Comparison of ENCODE assay signal across 8 cellular contexts in genomic region chr1:19715334-19716203, GRCh38. TPM values are rescaled to one million over a fixed set of nuclear protein-coding genes. Genes with fewer than 3 reads are reported as not detected.
A peak's percentile ranks its signal among the peaks of the same experiment; 100 is the strongest.
DNase-seq lines count a peak whose midpoint lies in the region; ATAC-seq, FAIRE-seq and TF ChIP-seq lines count a peak whose summit lies in the region.

No MANE protein-coding gene starts in this region.

- H3K9me3 Mint-ChIP-seq in activated CD8-positive, alpha-beta T cell treated with anti-CD3 and anti-CD28 coated beads, Interleukin-2, amount 10 ng/mL, durations not matched to agents 7 days and 5 days (ENCODE audit: insufficient read depth) = no peaks in the 10 kb centered on the region
- no peaks in the 10 kb centered on the region for H3K9me3 Mint-ChIP-seq in effector memory CD8-positive, alpha-beta T cell
- no peaks in the 10 kb centered on the region for H3K9me3 Mint-ChIP-seq in mesothelial cell of epicardium

- POLR2A ChIA-PET in activated CD8-positive, alpha-beta T cell treated with anti-CD3 and anti-CD28 coated beads, Interleukin-2, amount 10 ng/mL, durations not matched to agents 7 days and 5 days (lab: Charles Lee) = no interaction called here

- H3K4me1 Mint-ChIP-seq in activated CD8-positive, alpha-beta T cell treated with anti-CD3 and anti-CD28 coated beads, Interleukin-2, amount 10 ng/mL, durations not matched to agents 7 days and 5 days (ENCODE audit: low read depth) = peaks cover 15% of the 10 kb centered on the region
- peaks cover 5 to 11% of the 10 kb centered on the region in 2 donors for H3K4me1 Mint-ChIP-seq in effector memory CD8-positive, alpha-beta T cell (ENCODE audit: low read depth in 2 of 2)
- H3K4me1 Mint-ChIP-seq in mesothelial cell of epicardium = peaks cover 12% of the 10 kb centered on the region

- no peaks in the 10 kb centered on the region for H3K27me3 Mint-ChIP-seq in activated CD8-positive, alpha-beta T cell treated with anti-CD3 and anti-CD28 coated beads, Interleukin-2, amount 10 ng/mL, durations not matched to agents 7 days and 5 days (ENCODE audit: low read depth)
- H3K27me3 Mint-ChIP-seq in effector memory CD8-positive, alpha-beta T cell = no peaks in the 10 kb centered on the region
- no peaks in the 10 kb centered on the region for H3K27me3 Mint-ChIP-seq in mesothelial cell of epicardium (ENCODE audit: low read depth)

- no peaks in the 10 kb centered on the region for H3K36me3 Mint-ChIP-seq in activated CD8-positive, alpha-beta T cell treated with anti-CD3 and anti-CD28 coated beads, Interleukin-2, amount 10 ng/mL, durations not matched to agents 7 days and 5 days (ENCODE audit: low read depth)
- peaks cover 5% of the 10 kb centered on the region for H3K36me3 Mint-ChIP-seq in effector memory CD8-positive, alpha-beta T cell (ENCODE audit: insufficient read depth)
- peaks cover 1% of the 10 kb centered on the region for H3K36me3 Mint-ChIP-seq in mesothelial cell of epicardium

- H3K4me3 ChIP-seq in GM12865 (ENCODE audit: low read depth, low read length) = no peak overlapping the region

- CTCF ChIA-PET in activated CD8-positive, alpha-beta T cell treated with anti-CD3 and anti-CD28 coated beads, Interleukin-2, amount 10 ng/mL, durations not matched to agents 7 days and 5 days (lab: Charles Lee) = interaction anchor here (0.6 to 2.3 kb wide), 21 partner anchors 9 to 231 kb away, joined by 3 to 20 read pairs (median 3); no protein-coding TSS in a partner anchor

- no peak overlapping the region for H3K27ac Mint-ChIP-seq in activated CD8-positive, alpha-beta T cell treated with anti-CD3 and anti-CD28 coated beads, Interleukin-2, amount 10 ng/mL, durations not matched to agents 7 days and 5 days
- no peak overlapping the region for H3K27ac Mint-ChIP-seq in effector memory CD8-positive, alpha-beta T cell
- peak overlapping the region; percentile 66 for H3K27ac Mint-ChIP-seq in mesothelial cell of epicardium

- FAIRE-seq in HTR-8/SVneo (lab: Jason Lieb, UNC) = no peak

- peak; percentile 86 for TF ChIP-seq CTCF in GM12865 (IDR thresholded peaks at IDR 0.05; ENCODE audit: insufficient read depth, low read depth, low read length, missing control alignments)
- TF ChIP-seq CTCF in mesothelial cell of epicardium (IDR thresholded peaks at IDR 0.05; ENCODE audit: unreplicated experiment) = peak; percentile 70

- DNase-seq in GM12865 (ENCODE audit: low read depth) = peak; percentile 94
- peak; percentile 92 for DNase-seq in HTR-8/SVneo (ENCODE audit: insufficient read length, low spot score)
- peak; percentile 68 to 86 for DNase-seq in NOMO-1 (lab: John Stamatoyannopoulos, UW; ENCODE audit: unreplicated experiment in 2 of 2)
- peak; percentile 89 for DNase-seq in activated CD8-positive, alpha-beta T cell treated with anti-CD3 and anti-CD28 coated beads, Interleukin-2, amount 10 ng/mL, durations not matched to agents 7 days and 5 days
- DNase-seq in effector memory CD8-positive, alpha-beta T cell = peak; percentile 70 to 80 (median 78)
- DNase-seq in mesothelial cell of epicardium (ENCODE audit: low spot score in 2 of 2, unreplicated experiment in 2 of 2) = peak; percentile 81 to 88
- peak; percentile 83 to 87 for DNase-seq in stimulated activated CD8-positive, alpha-beta memory T cell treated with anti-CD3 and anti-CD28 coated beads, Interleukin-2, amount 100 ng/mL, for 48 hours (ENCODE audit: low read depth in 2 of 2)

- H3K4me3 Mint-ChIP-seq in activated CD8-positive, alpha-beta T cell treated with anti-CD3 and anti-CD28 coated beads, Interleukin-2, amount 10 ng/mL, durations not matched to agents 7 days and 5 days = no peak overlapping the region
- H3K4me3 Mint-ChIP-seq in effector memory CD8-positive, alpha-beta T cell = no peak overlapping the region
- H3K4me3 Mint-ChIP-seq in mesothelial cell of epicardium = no peak overlapping the region

- ATAC-seq in activated CD8-positive, alpha-beta T cell treated with anti-CD3 and anti-CD28 coated beads, Interleukin-2, amount 10 ng/mL, durations not matched to agents 7 days and 5 days = peak; percentile 98
- ATAC-seq in effector memory CD8-positive, alpha-beta T cell (replicated peaks) = peak; percentile 99
- ATAC-seq in HG02970 (IDR thresholded peaks at IDR 0.05; ENCODE audit: low FRiP score, unreplicated experiment) = no peak

RNA-seq across cellular contexts. Expression of gene HTR6, which starts 50.9 kb away (rescaled TPM):
- not detected for total RNA-seq in activated CD8-positive, alpha-beta T cell treated with anti-CD3 and anti-CD28 coated beads, Interleukin-2, amount 10 ng/mL, durations not matched to agents 7 days and 5 days
- total RNA-seq in mesothelial cell of epicardium = 0.11 to 0.24 TPM (median 0.11 TPM) in 3 replicates
